In the genomic region with DNA sequence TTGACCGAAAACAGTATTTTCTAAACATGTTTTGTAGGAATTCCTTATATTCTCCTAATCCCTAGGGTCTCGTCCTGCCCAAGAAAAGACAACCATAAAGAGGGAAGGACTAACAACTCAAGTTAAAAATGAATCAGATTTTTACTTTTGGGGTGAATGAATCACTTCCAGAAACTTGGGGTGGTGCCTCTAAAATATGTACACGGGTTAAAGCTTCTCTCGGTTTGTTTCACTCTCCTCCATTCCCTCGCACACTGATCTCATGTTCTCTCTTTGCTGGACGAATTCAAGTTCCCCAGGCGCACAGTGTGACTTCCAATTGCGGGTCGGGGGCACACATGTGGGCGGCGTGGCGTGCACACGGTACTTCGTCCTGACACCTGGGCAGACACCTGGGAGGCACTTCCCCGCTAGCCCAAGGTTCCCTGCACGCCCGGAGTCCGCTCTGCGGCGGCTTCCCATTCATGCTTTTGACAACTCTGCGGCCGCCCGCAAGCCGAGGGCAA, we compare ENCODE assay signal across 1 cellular context.
TF ChIP-seq lines count a peak whose summit lies in the region.

No MANE protein-coding gene starts in this region.

TF ChIP-seq in HepG2, 621 proteins besides CTCF, POLR2A, EP300 and RAD21 (continued from another document and continues in another):
- TF ChIP-seq AKNA (CRISPR knock-in tag; IDR thresholded peaks at IDR 0.05; ENCODE audit: borderline replicate concordance) (no peak), ZNF350 (CRISPR knock-in tag; IDR thresholded peaks at IDR 0.05; ENCODE audit: borderline replicate concordance, low read depth) (no peak), SSRP1 (CRISPR knock-in tag; IDR thresholded peaks at IDR 0.05) (no peak), MIER2 (CRISPR knock-in tag; IDR thresholded peaks at IDR 0.05) (no peak), ZSCAN25 (CRISPR knock-in tag; IDR thresholded peaks at IDR 0.05) (no peak), SMAD9 (CRISPR knock-in tag; IDR thresholded peaks at IDR 0.05) (no peak), ZNF766 (CRISPR knock-in tag; IDR thresholded peaks at IDR 0.05; ENCODE audit: borderline replicate concordance) (no peak), ZFP62 (CRISPR knock-in tag; IDR thresholded peaks at IDR 0.05) (no peak), RELA (CRISPR knock-in tag; IDR thresholded peaks at IDR 0.05) (no peak), ZNF282 (IDR thresholded peaks at IDR 0.05; ENCODE audit: partially characterized antibody) (no peak), ERF (CRISPR knock-in tag; IDR thresholded peaks at IDR 0.05) (no peak), E2F1 (CRISPR knock-in tag; IDR thresholded peaks at IDR 0.05) (no peak; the same call in 1 of the 2 replicates), ZNF580 (CRISPR knock-in tag; IDR thresholded peaks at IDR 0.05; ENCODE audit: borderline replicate concordance, low read depth) (0 out of 2 replicates have a peak, but pooled peaks have one; percentile 15), GABPB1 (CRISPR knock-in tag; IDR thresholded peaks at IDR 0.05) (no peak), FOSL2 (CRISPR knock-in tag; IDR thresholded peaks at IDR 0.05) (no peak; the same call in 1 of the 2 replicates), HCFC1 (IDR thresholded peaks at IDR 0.05; ENCODE audit: low read depth, low read length) (no peak), ZNF20 (CRISPR knock-in tag; IDR thresholded peaks at IDR 0.05) (no peak), ZBTB14 (CRISPR knock-in tag; IDR thresholded peaks at IDR 0.05) (no peak), BRD4 (CRISPR knock-in tag; IDR thresholded peaks at IDR 0.05) (no peak), PHF8 (CRISPR knock-in tag; IDR thresholded peaks at IDR 0.05) (no peak), PRPF4 (IDR thresholded peaks at IDR 0.05; ENCODE audit: low read depth, low read length, poor library complexity, severe bottlenecking) (no peak), ZNF790 (CRISPR knock-in tag; IDR thresholded peaks at IDR 0.05; ENCODE audit: borderline replicate concordance) (no peak), ZBTB43 (CRISPR knock-in tag; conservative IDR thresholded peaks at IDR 0.05) (no peak), ZNF10 (CRISPR knock-in tag; IDR thresholded peaks at IDR 0.05; ENCODE audit: borderline replicate concordance, low read depth) (no peak), ZNF331 (CRISPR knock-in tag; IDR thresholded peaks at IDR 0.05) (no peak), AKAP8 (CRISPR knock-in tag; IDR thresholded peaks at IDR 0.05) (no peak), ZNF124 (CRISPR knock-in tag; IDR thresholded peaks at IDR 0.05) (no peak), SRSF1 (optimal IDR thresholded peaks at IDR 0.05; ENCODE audit: low read depth, low read length) (no peak)
- TF ChIP-seq, protein P1, sequence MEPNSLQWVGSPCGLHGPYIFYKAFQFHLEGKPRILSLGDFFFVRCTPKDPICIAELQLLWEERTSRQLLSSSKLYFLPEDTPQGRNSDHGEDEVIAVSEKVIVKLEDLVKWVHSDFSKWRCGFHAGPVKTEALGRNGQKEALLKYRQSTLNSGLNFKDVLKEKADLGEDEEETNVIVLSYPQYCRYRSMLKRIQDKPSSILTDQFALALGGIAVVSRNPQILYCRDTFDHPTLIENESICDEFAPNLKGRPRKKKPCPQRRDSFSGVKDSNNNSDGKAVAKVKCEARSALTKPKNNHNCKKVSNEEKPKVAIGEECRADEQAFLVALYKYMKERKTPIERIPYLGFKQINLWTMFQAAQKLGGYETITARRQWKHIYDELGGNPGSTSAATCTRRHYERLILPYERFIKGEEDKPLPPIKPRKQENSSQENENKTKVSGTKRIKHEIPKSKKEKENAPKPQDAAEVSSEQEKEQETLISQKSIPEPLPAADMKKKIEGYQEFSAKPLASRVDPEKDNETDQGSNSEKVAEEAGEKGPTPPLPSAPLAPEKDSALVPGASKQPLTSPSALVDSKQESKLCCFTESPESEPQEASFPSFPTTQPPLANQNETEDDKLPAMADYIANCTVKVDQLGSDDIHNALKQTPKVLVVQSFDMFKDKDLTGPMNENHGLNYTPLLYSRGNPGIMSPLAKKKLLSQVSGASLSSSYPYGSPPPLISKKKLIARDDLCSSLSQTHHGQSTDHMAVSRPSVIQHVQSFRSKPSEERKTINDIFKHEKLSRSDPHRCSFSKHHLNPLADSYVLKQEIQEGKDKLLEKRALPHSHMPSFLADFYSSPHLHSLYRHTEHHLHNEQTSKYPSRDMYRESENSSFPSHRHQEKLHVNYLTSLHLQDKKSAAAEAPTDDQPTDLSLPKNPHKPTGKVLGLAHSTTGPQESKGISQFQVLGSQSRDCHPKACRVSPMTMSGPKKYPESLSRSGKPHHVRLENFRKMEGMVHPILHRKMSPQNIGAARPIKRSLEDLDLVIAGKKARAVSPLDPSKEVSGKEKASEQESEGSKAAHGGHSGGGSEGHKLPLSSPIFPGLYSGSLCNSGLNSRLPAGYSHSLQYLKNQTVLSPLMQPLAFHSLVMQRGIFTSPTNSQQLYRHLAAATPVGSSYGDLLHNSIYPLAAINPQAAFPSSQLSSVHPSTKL (CRISPR knock-in tag; IDR thresholded peaks at IDR 0.05), result no peak
- TF ChIP-seq, protein P2, sequence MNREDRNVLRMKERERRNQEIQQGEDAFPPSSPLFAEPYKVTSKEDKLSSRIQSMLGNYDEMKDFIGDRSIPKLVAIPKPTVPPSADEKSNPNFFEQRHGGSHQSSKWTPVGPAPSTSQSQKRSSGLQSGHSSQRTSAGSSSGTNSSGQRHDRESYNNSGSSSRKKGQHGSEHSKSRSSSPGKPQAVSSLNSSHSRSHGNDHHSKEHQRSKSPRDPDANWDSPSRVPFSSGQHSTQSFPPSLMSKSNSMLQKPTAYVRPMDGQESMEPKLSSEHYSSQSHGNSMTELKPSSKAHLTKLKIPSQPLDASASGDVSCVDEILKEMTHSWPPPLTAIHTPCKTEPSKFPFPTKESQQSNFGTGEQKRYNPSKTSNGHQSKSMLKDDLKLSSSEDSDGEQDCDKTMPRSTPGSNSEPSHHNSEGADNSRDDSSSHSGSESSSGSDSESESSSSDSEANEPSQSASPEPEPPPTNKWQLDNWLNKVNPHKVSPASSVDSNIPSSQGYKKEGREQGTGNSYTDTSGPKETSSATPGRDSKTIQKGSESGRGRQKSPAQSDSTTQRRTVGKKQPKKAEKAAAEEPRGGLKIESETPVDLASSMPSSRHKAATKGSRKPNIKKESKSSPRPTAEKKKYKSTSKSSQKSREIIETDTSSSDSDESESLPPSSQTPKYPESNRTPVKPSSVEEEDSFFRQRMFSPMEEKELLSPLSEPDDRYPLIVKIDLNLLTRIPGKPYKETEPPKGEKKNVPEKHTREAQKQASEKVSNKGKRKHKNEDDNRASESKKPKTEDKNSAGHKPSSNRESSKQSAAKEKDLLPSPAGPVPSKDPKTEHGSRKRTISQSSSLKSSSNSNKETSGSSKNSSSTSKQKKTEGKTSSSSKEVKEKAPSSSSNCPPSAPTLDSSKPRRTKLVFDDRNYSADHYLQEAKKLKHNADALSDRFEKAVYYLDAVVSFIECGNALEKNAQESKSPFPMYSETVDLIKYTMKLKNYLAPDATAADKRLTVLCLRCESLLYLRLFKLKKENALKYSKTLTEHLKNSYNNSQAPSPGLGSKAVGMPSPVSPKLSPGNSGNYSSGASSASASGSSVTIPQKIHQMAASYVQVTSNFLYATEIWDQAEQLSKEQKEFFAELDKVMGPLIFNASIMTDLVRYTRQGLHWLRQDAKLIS (CRISPR knock-in tag; IDR thresholded peaks at IDR 0.05), result 0 out of 2 replicates have a peak, but pooled peaks have one; percentile 28
- TF ChIP-seq, protein P3, sequence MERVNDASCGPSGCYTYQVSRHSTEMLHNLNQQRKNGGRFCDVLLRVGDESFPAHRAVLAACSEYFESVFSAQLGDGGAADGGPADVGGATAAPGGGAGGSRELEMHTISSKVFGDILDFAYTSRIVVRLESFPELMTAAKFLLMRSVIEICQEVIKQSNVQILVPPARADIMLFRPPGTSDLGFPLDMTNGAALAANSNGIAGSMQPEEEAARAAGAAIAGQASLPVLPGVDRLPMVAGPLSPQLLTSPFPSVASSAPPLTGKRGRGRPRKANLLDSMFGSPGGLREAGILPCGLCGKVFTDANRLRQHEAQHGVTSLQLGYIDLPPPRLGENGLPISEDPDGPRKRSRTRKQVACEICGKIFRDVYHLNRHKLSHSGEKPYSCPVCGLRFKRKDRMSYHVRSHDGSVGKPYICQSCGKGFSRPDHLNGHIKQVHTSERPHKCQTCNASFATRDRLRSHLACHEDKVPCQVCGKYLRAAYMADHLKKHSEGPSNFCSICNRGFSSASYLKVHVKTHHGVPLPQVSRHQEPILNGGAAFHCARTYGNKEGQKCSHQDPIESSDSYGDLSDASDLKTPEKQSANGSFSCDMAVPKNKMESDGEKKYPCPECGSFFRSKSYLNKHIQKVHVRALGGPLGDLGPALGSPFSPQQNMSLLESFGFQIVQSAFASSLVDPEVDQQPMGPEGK (CRISPR knock-in tag; IDR thresholded peaks at IDR 0.05), result no peak
- TF ChIP-seq, protein P4, sequence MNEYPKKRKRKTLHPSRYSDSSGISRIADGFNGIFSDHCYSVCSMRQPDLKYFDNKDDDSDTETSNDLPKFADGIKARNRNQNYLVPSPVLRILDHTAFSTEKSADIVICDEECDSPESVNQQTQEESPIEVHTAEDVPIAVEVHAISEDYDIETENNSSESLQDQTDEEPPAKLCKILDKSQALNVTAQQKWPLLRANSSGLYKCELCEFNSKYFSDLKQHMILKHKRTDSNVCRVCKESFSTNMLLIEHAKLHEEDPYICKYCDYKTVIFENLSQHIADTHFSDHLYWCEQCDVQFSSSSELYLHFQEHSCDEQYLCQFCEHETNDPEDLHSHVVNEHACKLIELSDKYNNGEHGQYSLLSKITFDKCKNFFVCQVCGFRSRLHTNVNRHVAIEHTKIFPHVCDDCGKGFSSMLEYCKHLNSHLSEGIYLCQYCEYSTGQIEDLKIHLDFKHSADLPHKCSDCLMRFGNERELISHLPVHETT (CRISPR knock-in tag; conservative IDR thresholded peaks at IDR 0.05), result no peak
- TF ChIP-seq, protein P5, sequence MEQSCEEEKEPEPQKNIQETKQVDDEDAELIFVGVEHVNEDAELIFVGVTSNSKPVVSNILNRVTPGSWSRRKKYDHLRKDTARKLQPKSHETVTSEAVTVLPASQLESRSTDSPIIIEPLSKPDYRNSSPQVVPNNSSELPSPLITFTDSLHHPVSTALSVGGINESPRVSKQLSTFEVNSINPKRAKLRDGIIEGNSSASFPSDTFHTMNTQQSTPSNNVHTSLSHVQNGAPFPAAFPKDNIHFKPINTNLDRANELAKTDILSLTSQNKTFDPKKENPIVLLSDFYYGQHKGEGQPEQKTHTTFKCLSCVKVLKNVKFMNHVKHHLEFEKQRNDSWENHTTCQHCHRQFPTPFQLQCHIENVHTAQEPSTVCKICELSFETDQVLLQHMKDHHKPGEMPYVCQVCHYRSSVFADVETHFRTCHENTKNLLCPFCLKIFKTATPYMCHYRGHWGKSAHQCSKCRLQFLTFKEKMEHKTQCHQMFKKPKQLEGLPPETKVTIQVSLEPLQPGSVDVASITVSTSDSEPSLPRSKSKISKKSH (CRISPR knock-in tag; IDR thresholded peaks at IDR 0.05; ENCODE audit: borderline replicate concordance), result 0 out of 2 replicates have a peak, but pooled peaks have one; percentile 35
